Comparison of ENCODE assay signal across 9 cellular contexts in genomic region chrX:77446840-77447239, GRCh38. TPM values are rescaled to one million over a fixed set of nuclear protein-coding genes. Genes with fewer than 3 reads are reported as not detected.
DNase-seq lines count a peak whose midpoint lies in the region; ATAC-seq and TF ChIP-seq lines count a peak whose summit lies in the region.
"Had no signal": no experiment of that assay in that cellular context is flagged by ENCODE, and none has a peak within 500 bp of the region (broad histone marks: within the 10 kb centered on the region; RNA-seq: fewer than 3 reads in every experiment).

No MANE protein-coding gene starts in this region.

- peak overlapping the region; percentile 31 for H3K4me3 ChIP-seq in right cardiac atrium (ENCODE audit: low read length)
- peak overlapping the region; percentile 55 for H3K4me3 ChIP-seq in skeletal muscle satellite cell (ENCODE audit: low read length)

- POLR2A ChIA-PET in activated naive CD8-positive, alpha-beta T cell treated with anti-CD3 and anti-CD28 coated beads, Interleukin-2, amount 10 ng/mL, durations not matched to agents 7 days and 5 days (lab: Charles Lee): interaction anchor here (0.6 to 1.5 kb wide), 2 partner anchors 341 to 452 kb away, joined by 3 read pairs; partner anchors contain the start of gene COX7B

- no peaks in the 10 kb centered on the region for H3K36me3 Mint-ChIP-seq in activated naive CD8-positive, alpha-beta T cell treated with anti-CD3 and anti-CD28 coated beads, Interleukin-2, amount 10 ng/mL, durations not matched to agents 7 days and 5 days

- in situ Hi-C loops in GM13976 (cut with MboI; ENCODE audit: low sequenced_read_pairs, unreplicated experiment): no loop called here

- peak overlapping the region; percentile 82 for H3K4me3 Mint-ChIP-seq in activated naive CD8-positive, alpha-beta T cell treated with anti-CD3 and anti-CD28 coated beads, Interleukin-2, amount 10 ng/mL, durations not matched to agents 7 days and 5 days

- DNase-seq in GM13976 (ENCODE audit: low spot score) (peak; percentile 25), right cardiac atrium (peak in 1 of 3 donors; percentile 45), ureter (ENCODE audit: low spot score) (no peak), CD1c-positive myeloid dendritic cell (ENCODE audit: extremely low spot score) (no peak)
- DNase-seq in activated naive CD8-positive, alpha-beta T cell treated with anti-CD3 and anti-CD28 coated beads, Interleukin-2, amount 10 ng/mL, durations not matched to agents 7 days and 5 days: peak; percentile 22
- DNase-seq: cerebellar nuclear complex had no signal

- H3K4me1 Mint-ChIP-seq in activated naive CD8-positive, alpha-beta T cell treated with anti-CD3 and anti-CD28 coated beads, Interleukin-2, amount 10 ng/mL, durations not matched to agents 7 days and 5 days: peaks cover 5% of the 10 kb centered on the region

- H3K9ac ChIP-seq in skeletal muscle satellite cell (ENCODE audit: low read depth, low read length): no peak overlapping the region

- 4% methylated on average over 16 of the region's 16 CpGs for WGBS in right cardiac atrium

- no peaks in the 10 kb centered on the region for H3K9me3 ChIP-seq in right cardiac atrium (ENCODE audit: control insufficient read depth, low read length)
- no peaks in the 10 kb centered on the region for H3K9me3 ChIP-seq in skeletal muscle satellite cell (replicated peaks; ENCODE audit: low read length)

- H3K27me3 Mint-ChIP-seq in activated naive CD8-positive, alpha-beta T cell treated with anti-CD3 and anti-CD28 coated beads, Interleukin-2, amount 10 ng/mL, durations not matched to agents 7 days and 5 days: peaks cover 25% of the 10 kb centered on the region

- H3K27ac ChIP-seq in right cardiac atrium (ENCODE audit: low read length): no peak overlapping the region

- peak overlapping the region; percentile 51 for H3K27ac Mint-ChIP-seq in activated naive CD8-positive, alpha-beta T cell treated with anti-CD3 and anti-CD28 coated beads, Interleukin-2, amount 10 ng/mL, durations not matched to agents 7 days and 5 days

- intact Hi-C loops in right cardiac atrium (cut with DNase I): no loop called here

- ATAC-seq in activated naive CD8-positive, alpha-beta T cell treated with anti-CD3 and anti-CD28 coated beads, Interleukin-2, amount 10 ng/mL, durations not matched to agents 7 days and 5 days (ENCODE audit: low read depth): no peak
- ATAC-seq in right cardiac atrium (peak; percentile 19 to 39), GM19328 (IDR thresholded peaks at IDR 0.05; ENCODE audit: unreplicated experiment) (no peak), HG02571 (IDR thresholded peaks at IDR 0.05; ENCODE audit: unreplicated experiment) (no peak)

- H3K4me1 ChIP-seq in right cardiac atrium (ENCODE audit: control insufficient read depth, insufficient read depth, low read length): no peaks in the 10 kb centered on the region
- peaks cover 41% of the 10 kb centered on the region for H3K4me1 ChIP-seq in skeletal muscle satellite cell (ENCODE audit: control insufficient read depth, insufficient read depth, low read length)

- peak overlapping the region; percentile 74 for H3K4me2 ChIP-seq in skeletal muscle satellite cell (ENCODE audit: low read length)

- H3K36me3 ChIP-seq in skeletal muscle satellite cell (ENCODE audit: insufficient read depth, low read length): no peaks in the 10 kb centered on the region

- no peaks in the 10 kb centered on the region for H3K9me3 Mint-ChIP-seq in activated naive CD8-positive, alpha-beta T cell treated with anti-CD3 and anti-CD28 coated beads, Interleukin-2, amount 10 ng/mL, durations not matched to agents 7 days and 5 days

- no peaks in the 10 kb centered on the region for H3K27me3 ChIP-seq in right cardiac atrium (ENCODE audit: control insufficient read depth, insufficient read depth)
- H3K27me3 ChIP-seq in skeletal muscle satellite cell (ENCODE audit: control insufficient read depth, insufficient read depth, low read length): peaks cover 5% of the 10 kb centered on the region

- no peak for TF ChIP-seq CTCF in GM13976 (IDR thresholded peaks at IDR 0.05; ENCODE audit: borderline replicate concordance, control extremely low read depth, extremely low read depth, insufficient read depth, missing control alignments)

RNA-seq across cellular contexts. Expression of gene FGF16, which starts 0.3 kb away (rescaled TPM):
- not detected for total RNA-seq in activated naive CD8-positive, alpha-beta T cell treated with anti-CD3 and anti-CD28 coated beads, Interleukin-2, amount 10 ng/mL, durations not matched to agents 7 days and 5 days
- total RNA-seq in right cardiac atrium (not detected), ureter (0.39 TPM)
- polyA plus RNA-seq in right cardiac atrium: not detected
- 0.44 and 1.3 TPM in 2 replicates for total RNA-seq in skeletal muscle satellite cell (2012; rRNA removed)

Comparison
In these comparisons a context has a peak if more than half of its experiments do, and no peak if none do; other contexts are left out.
1. DNase-seq: peak in GM13976 (single experiment) and activated naive CD8-positive, alpha-beta T cell treated with anti-CD3 and anti-CD28 coated beads, Interleukin-2, amount 10 ng/mL, durations not matched to agents 7 days and 5 days (single experiment); none in ureter (single experiment) and CD1c-positive myeloid dendritic cell (single experiment).
2. ATAC-seq: peak in right cardiac atrium (2 of 2); none in activated naive CD8-positive, alpha-beta T cell treated with anti-CD3 and anti-CD28 coated beads, Interleukin-2, amount 10 ng/mL, durations not matched to agents 7 days and 5 days (single experiment), GM19328 (single experiment) and HG02571 (single experiment).